1 cellular context compared by ENCODE assay signal in the genomic region with DNA sequence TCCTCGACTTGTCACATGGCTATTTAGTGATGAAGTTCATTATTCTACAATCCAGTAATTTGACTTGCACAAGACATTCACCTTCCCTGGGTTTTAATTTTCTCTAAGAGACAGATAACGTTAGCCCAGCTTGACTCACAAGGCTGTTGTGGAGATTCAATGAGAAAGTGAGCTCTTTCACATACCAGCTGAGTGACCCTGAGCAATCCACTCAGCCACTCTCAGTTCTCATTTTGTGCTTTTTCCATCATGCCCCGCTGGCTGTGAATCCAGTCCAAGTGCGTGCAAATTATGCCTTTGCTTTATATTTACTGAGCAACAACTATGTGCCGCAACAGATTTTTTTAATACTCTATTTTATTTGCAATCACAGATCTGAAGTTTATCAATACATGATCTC.
TF ChIP-seq lines count a peak whose summit lies in the region.

No MANE protein-coding gene starts in this region.

TF ChIP-seq in IMR-90, 13 proteins besides CTCF, POLR2A, EP300 and RAD21 (continued from another document):
- TF ChIP-seq MAFK (IDR thresholded peaks at IDR 0.05; ENCODE audit: low read depth, low read length) (no peak), CEBPB (IDR thresholded peaks at IDR 0.05; ENCODE audit: low read depth, low read length) (no peak), NFE2L2 (IDR thresholded peaks at IDR 0.05; ENCODE audit: low read depth, low read length) (no peak), RCOR1 (IDR thresholded peaks at IDR 0.05; ENCODE audit: insufficient replicate concordance, low read length) (no peak), SMC3 (IDR thresholded peaks at IDR 0.05; ENCODE audit: low read depth, low read length) (no peak), CHD1 (IDR thresholded peaks at IDR 0.05; ENCODE audit: low read depth, low read length) (no peak), BHLHE40 (IDR thresholded peaks at IDR 0.05; ENCODE audit: low read depth, low read length) (no peak), FOS (IDR thresholded peaks at IDR 0.05; ENCODE audit: low read depth, low read length) (no peak), MAZ (IDR thresholded peaks at IDR 0.05; ENCODE audit: borderline replicate concordance, low read depth, low read length) (no peak), MXI1 (IDR thresholded peaks at IDR 0.05; ENCODE audit: borderline replicate concordance, low read depth, low read length) (no peak)
- TF ChIP-seq, protein P1, sequence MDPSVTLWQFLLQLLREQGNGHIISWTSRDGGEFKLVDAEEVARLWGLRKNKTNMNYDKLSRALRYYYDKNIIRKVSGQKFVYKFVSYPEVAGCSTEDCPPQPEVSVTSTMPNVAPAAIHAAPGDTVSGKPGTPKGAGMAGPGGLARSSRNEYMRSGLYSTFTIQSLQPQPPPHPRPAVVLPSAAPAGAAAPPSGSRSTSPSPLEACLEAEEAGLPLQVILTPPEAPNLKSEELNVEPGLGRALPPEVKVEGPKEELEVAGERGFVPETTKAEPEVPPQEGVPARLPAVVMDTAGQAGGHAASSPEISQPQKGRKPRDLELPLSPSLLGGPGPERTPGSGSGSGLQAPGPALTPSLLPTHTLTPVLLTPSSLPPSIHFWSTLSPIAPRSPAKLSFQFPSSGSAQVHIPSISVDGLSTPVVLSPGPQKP (IDR thresholded peaks at IDR 0.05; ENCODE audit: borderline replicate concordance, low read depth, low read length): no peak
- TF ChIP-seq, protein P2, sequence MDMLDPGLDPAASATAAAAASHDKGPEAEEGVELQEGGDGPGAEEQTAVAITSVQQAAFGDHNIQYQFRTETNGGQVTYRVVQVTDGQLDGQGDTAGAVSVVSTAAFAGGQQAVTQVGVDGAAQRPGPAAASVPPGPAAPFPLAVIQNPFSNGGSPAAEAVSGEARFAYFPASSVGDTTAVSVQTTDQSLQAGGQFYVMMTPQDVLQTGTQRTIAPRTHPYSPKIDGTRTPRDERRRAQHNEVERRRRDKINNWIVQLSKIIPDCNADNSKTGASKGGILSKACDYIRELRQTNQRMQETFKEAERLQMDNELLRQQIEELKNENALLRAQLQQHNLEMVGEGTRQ (IDR thresholded peaks at IDR 0.05; ENCODE audit: low read depth, low read length): no peak
